Comparison of ENCODE assay signal across 24 cellular contexts in genomic region chr1:197463142-197463541, GRCh38.
DNase-seq lines count a peak whose midpoint lies in the region; ATAC-seq and TF ChIP-seq lines count a peak whose summit lies in the region.
"Had no signal": no experiment of that assay in that cellular context is flagged by ENCODE, and none has a peak within 500 bp of the region (broad histone marks: within the 10 kb centered on the region; RNA-seq: fewer than 3 reads in every experiment).

No MANE protein-coding gene starts in this region.

- no peak for TF ChIP-seq CTCF in body of pancreas (IDR thresholded peaks at IDR 0.05)

- H3K27me3 ChIP-seq in body of pancreas = no peaks in the 10 kb centered on the region
- H3K27me3 ChIP-seq: adrenal gland, right atrium auricular region, stomach, upper lobe of left lung had no signal

- H3K36me3 ChIP-seq in body of pancreas (replicated peaks in 1 of 2; ENCODE audit: insufficient read depth in 1 of 2, low read depth in 2 of 2) = no peaks in the 10 kb centered on the region
- H3K36me3 ChIP-seq: adrenal gland, right atrium auricular region, stomach, upper lobe of left lung had no signal

- peaks cover 17% of the 10 kb centered on the region for H3K4me1 ChIP-seq in body of pancreas
- H3K4me1 ChIP-seq: adrenal gland, right atrium auricular region, upper lobe of left lung had no signal

- in situ Hi-C loops in ACHN (cut with HindIII; ENCODE audit: low pct_ligation_motif_present, low pct_unique_long_range_greater_than_20kb, low sequenced_read_pairs) = no loop called here

- no peak overlapping the region for H3K4me3 ChIP-seq in body of pancreas
- H3K4me3 ChIP-seq: adrenal gland, GM23248, right atrium auricular region, stomach, upper lobe of left lung had no signal

- no peaks in the 10 kb centered on the region for H3K9me3 ChIP-seq in body of pancreas
- H3K9me3 ChIP-seq: adrenal gland, right atrium auricular region, stomach, upper lobe of left lung had no signal

- DNase-seq in NCI-H146 (lab: John Stamatoyannopoulos, UW) = peak; percentile 1
- DNase-seq in NCI-H146 treated with DMSO at 0.1 percent for 48 hours (lab: John Stamatoyannopoulos, UW; ENCODE audit: unreplicated experiment) = no peak
- peak; percentile 69 for DNase-seq in NCI-H2107 treated with DMSO at 0.1 percent for 48 hours (lab: John Stamatoyannopoulos, UW; ENCODE audit: unreplicated experiment)
- DNase-seq in body of pancreas = no peak
- DNase-seq in renal cortical epithelial cell (ENCODE audit: low read depth) = peak; percentile 9
- no peak for DNase-seq in SHP77 (lab: John Stamatoyannopoulos, UW)
- no peak for DNase-seq in ACHN
- DNase-seq: activated CD4-positive, CD25-positive, alpha-beta regulatory T cell treated with anti-CD3 and anti-CD28 coated beads, Interleukin-2, amount 50 U/mL, for 72 hours; activated naive CD4-positive, alpha-beta T cell; activated T-cell treated with anti-CD3 and anti-CD28 coated beads, Interleukin-2, amount 50 U/mL, for 4 hours; adrenal gland; dermis blood vessel endothelial cell; GM23248; head of caudate nucleus; IMR-90; mesendoderm; naive B cell; NCI-H187 treated with DMSO at 0.1 percent for 48 hours; SIG-M5; stomach; upper lobe of left lung had no signal

- intact Hi-C loops in body of pancreas (cut with DNase I) = no loop called here

- no peak overlapping the region for H3K27ac ChIP-seq in body of pancreas
- H3K27ac ChIP-seq: adrenal gland, HL-60, right atrium auricular region, stomach, upper lobe of left lung had no signal

- TF ChIP-seq POLR2A in body of pancreas (IDR thresholded peaks at IDR 0.05) = no peak

- peak; percentile 35 for ATAC-seq in body of pancreas
- ATAC-seq in GM21447 (IDR thresholded peaks at IDR 0.05; ENCODE audit: unreplicated experiment) = no peak
- ATAC-seq: activated T-cell treated with anti-CD3 and anti-CD28 coated beads, Interleukin-2, amount 50 U/mL, for 4 hours had no signal

Comparison
In these comparisons a context has a peak if more than half of its experiments do, and no peak if none do; other contexts are left out.
1. DNase-seq: peak in NCI-H146 (single experiment), NCI-H2107 treated with DMSO at 0.1 percent for 48 hours (single experiment) and renal cortical epithelial cell (single experiment); none in NCI-H146 treated with DMSO at 0.1 percent for 48 hours (single experiment), body of pancreas (0 of 4), SHP77 (0 of 2) and ACHN (single experiment).